22 cellular contexts compared by ENCODE assay signal in genomic region chr1:12567288-12567819, GRCh38. TPM values are rescaled to one million over a fixed set of nuclear protein-coding genes. Genes with fewer than 3 reads are reported as not detected.
DNase-seq lines count a peak whose midpoint lies in the region; ATAC-seq and TF ChIP-seq lines count a peak whose summit lies in the region.
"Had no signal": no experiment of that assay in that cellular context is flagged by ENCODE, and none has a peak within 500 bp of the region (broad histone marks: within the 10 kb centered on the region; RNA-seq: fewer than 3 reads in every experiment).

No MANE protein-coding gene starts in this region.

- intact Hi-C loops in left ventricle myocardium superior (cut with micrococcal nuclease) = no loop called here
- intact Hi-C loops in tibial artery (cut with DNase I; ENCODE audit: low total_unique reads) = no loop called here

- no peak overlapping the region for H3K4me3 Mint-ChIP-seq in neural progenitor cell
- H3K4me3 Mint-ChIP-seq: naive thymus-derived CD4-positive, alpha-beta T cell; T-helper 1 cell treated with Interleukin-12 subunit alpha and Interleukin-12 subunit beta and Interleukin-4 antibody, amounts not matched to agents 30 μg/mL and 1 μg/mL, for 36 hours had no signal

- H4K20me1 ChIP-seq in neural progenitor cell (ENCODE audit: low read depth) = no peaks in the 10 kb centered on the region

- H3K4me1 Mint-ChIP-seq in neural progenitor cell = no peaks in the 10 kb centered on the region
- H3K4me1 Mint-ChIP-seq: naive thymus-derived CD4-positive, alpha-beta T cell had no signal

- H3K4me2 ChIP-seq in neural progenitor cell = no peak overlapping the region

- H3K27ac Mint-ChIP-seq in neural progenitor cell = peak overlapping the region; percentile 22
- H3K27ac Mint-ChIP-seq: T-helper 1 cell treated with Interleukin-12 subunit alpha and Interleukin-12 subunit beta and Interleukin-4 antibody, amounts not matched to agents 30 μg/mL and 1 μg/mL, for 36 hours had no signal

- H3K9me3 Mint-ChIP-seq in neural progenitor cell = peaks cover 15% of the 10 kb centered on the region

- H3K9me3 ChIP-seq in right atrium auricular region (peaks cover 0 to 13% of the 10 kb centered on the region in 2 donors), neural progenitor cell (ENCODE audit: low read depth) (no peaks in the 10 kb centered on the region), tibial artery (peaks cover 0 to 7% (median 0%) of the 10 kb centered on the region in 3 donors)

- TF ChIP-seq CTCF in right atrium auricular region (IDR thresholded peaks at IDR 0.05) (no peak), coronary artery (IDR thresholded peaks at IDR 0.05) (no peak), neural progenitor cell (IDR thresholded peaks at IDR 0.05) (no peak), tibial artery (IDR thresholded peaks at IDR 0.05) (no peak)

- H3K79me2 ChIP-seq in neural progenitor cell (ENCODE audit: low read depth) = no peaks in the 10 kb centered on the region

- H3F3A ChIP-seq in neural progenitor cell (ENCODE audit: low read depth) = no peaks in the 10 kb centered on the region

- no peaks in the 10 kb centered on the region for H3K36me3 Mint-ChIP-seq in neural progenitor cell

- no peak overlapping the region for H3K27ac ChIP-seq in right atrium auricular region
- H3K27ac ChIP-seq in coronary artery = peak overlapping the region in 1 of 2 donors; percentile 33
- H3K27ac ChIP-seq in neural progenitor cell = no peak overlapping the region
- peak overlapping the region; percentile 81 to 84 for H3K27ac ChIP-seq in tibial artery
- H3K27ac ChIP-seq: C4-2B, VCaP had no signal

- H3K27me3 ChIP-seq in right atrium auricular region (no peaks in the 10 kb centered on the region), neural progenitor cell (no peaks in the 10 kb centered on the region), tibial artery (no peaks in the 10 kb centered on the region)

- peaks cover 24% of the 10 kb centered on the region for H3K36me3 ChIP-seq in right atrium auricular region
- H3K36me3 ChIP-seq in neural progenitor cell = no peaks in the 10 kb centered on the region
- peaks cover 17 to 59% (median 47%) of the 10 kb centered on the region in 3 donors for H3K36me3 ChIP-seq in tibial artery

- DNase-seq in left ventricle myocardium superior (no peak), right atrium auricular region (ENCODE audit: low spot score) (no peak), coronary artery (ENCODE audit: low spot score) (peak; percentile 62), neural progenitor cell (ENCODE audit: low spot score) (no peak), tibial artery (no peak), HK-2 (ENCODE audit: unreplicated experiment) (no peak), NCI-H774 (lab: John Stamatoyannopoulos, UW) (no peak), SHP77 (lab: John Stamatoyannopoulos, UW) (no peak)
- DNase-seq: activated CD4-positive, alpha-beta T cell treated with anti-CD3 and anti-CD28 coated beads, Interleukin-2, amount 50 U/mL, for 48 hours; activated gamma-delta T cell treated with Interleukin-2 at 50 U/mL for 16 hours; cerebellar nuclear complex; GDM1; KBM-7; kidney; mesenchymal stem cell; NCI-H82; OCI-M1; SIG-M5 had no signal

- H2AFZ ChIP-seq in neural progenitor cell (replicated peaks) = no peak overlapping the region

- H3K4me1 ChIP-seq in right atrium auricular region = peaks cover 0 to 12% of the 10 kb centered on the region in 2 donors
- H3K4me1 ChIP-seq in neural progenitor cell = no peaks in the 10 kb centered on the region
- H3K4me1 ChIP-seq in tibial artery = peaks cover 0 to 33% (median 14%) of the 10 kb centered on the region in 4 donors

- ATAC-seq in left ventricle myocardium superior = peak; percentile 3
- ATAC-seq: naive thymus-derived CD4-positive, alpha-beta T cell had no signal

- no peak overlapping the region for H3K9ac ChIP-seq in neural progenitor cell

- H3K4me3 ChIP-seq in right atrium auricular region = no peak overlapping the region
- no peak overlapping the region for H3K4me3 ChIP-seq in coronary artery
- no peak overlapping the region for H3K4me3 ChIP-seq in neural progenitor cell
- no peak overlapping the region for H3K4me3 ChIP-seq in tibial artery

- H3K27me3 Mint-ChIP-seq in neural progenitor cell (ENCODE audit: insufficient read depth, low read depth) = peaks cover 8% of the 10 kb centered on the region
- H3K27me3 Mint-ChIP-seq: naive thymus-derived CD4-positive, alpha-beta T cell had no signal

RNA-seq across cellular contexts. Expression of gene DHRS3, which starts 50.7 kb away (rescaled TPM):
- total RNA-seq in left ventricle myocardium superior (79.6 TPM), right atrium auricular region (10 to 100 TPM; 50.4 to 78.9 TPM), neural progenitor cell (ENCODE audit: low replicate concordance) (2.5 and 4.3 TPM in 2 replicates)

Comparison
In these comparisons a context has a peak if more than half of its experiments do, and no peak if none do; other contexts are left out.
1. H3K27ac ChIP-seq: peak in tibial artery (2 of 2); none in right atrium auricular region (0 of 2) and neural progenitor cell (single experiment).